ENCODE assay signal across 20 cellular contexts in the genomic region with DNA sequence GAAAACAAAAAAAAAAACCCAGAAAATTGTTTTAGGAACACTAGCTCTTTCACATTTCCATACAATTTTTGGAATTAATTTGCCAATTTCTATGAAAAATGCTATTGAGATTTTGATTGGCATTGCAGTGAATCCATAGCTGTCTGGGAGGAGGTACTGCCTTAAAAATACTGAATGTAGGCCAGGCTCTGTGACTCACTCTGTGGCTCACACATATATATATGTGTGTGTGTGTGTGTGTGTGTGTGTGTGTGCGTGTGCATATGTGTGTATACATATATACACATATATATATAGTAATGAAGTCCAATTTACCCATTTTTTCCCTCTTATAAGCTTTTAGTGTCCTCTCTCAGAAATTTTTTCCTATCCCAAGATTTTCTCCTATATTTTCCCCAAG.
"Had no signal": no experiment of that assay in that cellular context is flagged by ENCODE, and none has a peak within 500 bp of the region (broad histone marks: within the 10 kb centered on the region; RNA-seq: fewer than 3 reads in every experiment).

No MANE protein-coding gene starts in this region.

- DNase-seq: effector memory CD4-positive, alpha-beta T cell; foreskin melanocyte; left colon; left ventricle myocardium superior; mesendoderm; naive B cell; occipital lobe; pancreas; right cardiac atrium; small intestine; stimulated activated CD4-positive, alpha-beta T cell treated with anti-CD3 and anti-CD28 coated beads, Interleukin-12 subunit alpha, Interleukin-12 subunit beta, amount 100 ng/mL, for 4 hours; stimulated activated naive CD4-positive, alpha-beta T cell treated with Interleukin-2 at 50 U/mL for 16 hours; thyroid gland had no signal

- H3K27me3 ChIP-seq: esophagus muscularis mucosa, hepatocyte, pancreas, suprapubic skin, thyroid gland had no signal

- H3K9me3 ChIP-seq: esophagus muscularis mucosa, pancreas, suprapubic skin, thyroid gland had no signal

- H3K27ac ChIP-seq: epithelial cell of prostate, esophagus muscularis mucosa, hepatocyte, pancreas, suprapubic skin, thyroid gland had no signal

- H3K4me3 ChIP-seq: esophagus muscularis mucosa, hepatocyte, lung, pancreas, suprapubic skin, thyroid gland had no signal

- H3K4me1 ChIP-seq: esophagus muscularis mucosa, suprapubic skin, thyroid gland had no signal

- H3K36me3 ChIP-seq: esophagus muscularis mucosa, pancreas, suprapubic skin, thyroid gland had no signal

- ATAC-seq: left colon, left ventricle myocardium superior, pancreas, right cardiac atrium had no signal

- FAIRE-seq: endometrium, pancreas, urothelium cell line had no signal
